Comparison of ENCODE assay signal across 17 cellular contexts in the genomic region with DNA sequence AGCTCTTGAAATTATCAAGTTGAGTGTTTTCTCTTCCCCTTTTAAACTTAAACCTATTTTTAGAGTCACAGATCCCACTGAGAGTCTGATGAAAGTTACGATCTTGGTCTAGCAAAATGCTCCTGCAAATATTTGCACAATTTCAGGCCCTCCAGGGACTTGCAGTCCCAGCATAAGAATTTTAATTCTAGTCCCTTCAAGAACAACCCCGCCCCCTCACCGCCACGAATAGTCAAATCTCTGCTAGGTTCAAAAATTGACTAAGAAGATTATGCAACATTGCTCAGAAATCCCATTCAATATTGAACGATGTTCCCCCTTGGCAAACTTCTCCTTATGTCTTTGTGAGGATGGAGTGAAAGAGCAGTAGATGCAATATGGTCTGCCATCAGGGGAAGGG.
"Had no signal": no experiment of that assay in that cellular context is flagged by ENCODE, and none has a peak within 500 bp of the region (broad histone marks: within the 10 kb centered on the region; RNA-seq: fewer than 3 reads in every experiment).

No MANE protein-coding gene starts in this region.

- H3K4me1 ChIP-seq: adrenal gland, testis had no signal

- H3K9me3 ChIP-seq: adrenal gland, left lung, right lobe of liver, stomach, testis had no signal

- H3K36me3 ChIP-seq: adrenal gland, left lung, right lobe of liver, stomach had no signal

- ATAC-seq: activated naive CD4-positive, alpha-beta T cell treated with anti-CD3 and anti-CD28 coated beads, Interleukin-2, amount 50 U/mL, for 72 hours; activated T-helper 17 cell treated with anti-CD3 and anti-CD28 coated beads, Interleukin-2, amount 50 U/mL, for 72 hours; left lung; naive thymus-derived CD4-positive, alpha-beta T cell; right lobe of liver; stimulated activated memory B cell treated with anti-CD40 and anti-IgM and Interleukin-4, amounts not matched to agents 10 μg/mL and 1 μg/mL and 100 μg/mL, for 72 hours; T-cell had no signal

- H3K27ac ChIP-seq: adrenal gland, left lung, right lobe of liver, stomach, testis had no signal

- DNase-seq: activated CD4-positive, alpha-beta T cell treated with anti-CD3 and anti-CD28 coated beads for 1 hour; activated T-cell treated with anti-CD3 and anti-CD28 coated beads, Interleukin-2, amount 50 U/mL, for 1 hour; adrenal gland; effector CD4-positive, alpha-beta T cell; foreskin fibroblast; immature natural killer cell; left lung; naive thymus-derived CD4-positive, alpha-beta T cell; right lobe of liver; small intestine; stimulated activated CD4-positive, alpha-beta T cell treated with anti-CD3 and anti-CD28 coated beads, Interleukin-15, amount 100 ng/mL, for 24 hours; stomach; T-cell; testis had no signal

- H3K4me3 ChIP-seq: adrenal gland, left lung, right lobe of liver, stomach, testis had no signal

- H3K27me3 ChIP-seq: adrenal gland, left lung, right lobe of liver, stomach, testis had no signal
